ENCODE assay signal across 37 cellular contexts in genomic region chr1:14848203-14848602, GRCh38.
"Had no signal": no experiment of that assay in that cellular context is flagged by ENCODE, and none has a peak within 500 bp of the region (broad histone marks: within the 10 kb centered on the region; RNA-seq: fewer than 3 reads in every experiment).

No MANE protein-coding gene starts in this region.

- H3K36me3 Mint-ChIP-seq: activated CD8-positive, alpha-beta memory T cell treated with anti-CD3 and anti-CD28 coated beads, Interleukin-2, amount 10 ng/mL, durations not matched to agents 7 days and 5 days; activated naive CD4-positive, alpha-beta T cell treated with anti-CD3 and anti-CD28 coated beads, Interleukin-2, amount 50 U/mL, for 24 hours; activated naive CD8-positive, alpha-beta T cell treated with anti-CD3 and anti-CD28 coated beads for 36 hours had no signal

- H3K4me3 Mint-ChIP-seq: activated B cell treated with CpG ODN at 0.5 μM for 24 hours; activated CD8-positive, alpha-beta memory T cell treated with anti-CD3 and anti-CD28 coated beads, Interleukin-2, amount 10 ng/mL, durations not matched to agents 7 days and 5 days; activated CD8-positive, alpha-beta T cell treated with anti-CD3 and anti-CD28 coated beads, Interleukin-2, amount 10 ng/mL, durations not matched to agents 7 days and 5 days; activated naive CD4-positive, alpha-beta T cell treated with anti-CD3 and anti-CD28 coated beads for 36 hours; activated naive CD4-positive, alpha-beta T cell treated with anti-CD3 and anti-CD28 coated beads, Interleukin-2, amount 50 U/mL, for 24 hours; activated naive CD8-positive, alpha-beta T cell treated with anti-CD3 and anti-CD28 coated beads for 36 hours; activated naive CD8-positive, alpha-beta T cell treated with anti-CD3 and anti-CD28 coated beads, Interleukin-2, amount 50 U/mL, for 24 hours; activated T-helper 1 cell treated with anti-CD3 and anti-CD28 coated beads, Interleukin-12 subunit alpha, Interleukin-12 subunit beta, Interleukin-2, Interleukin-4 antibody, amounts not matched to agents 30 ng/mL and 10 ng/mL and 1 ng/mL, durations not matched to agents 14 hours and 24 hours and 36 hours; brain; central memory CD8-positive, alpha-beta T cell; effector memory CD8-positive, alpha-beta T cell; T-helper 17 cell; T-helper 2 cell treated with Interferon-gamma antibody and Interleukin-4, amounts not matched to agents 5 μg/mL and 100 μg/mL, for 36 hours had no signal

- H3K4me1 ChIP-seq: adrenal gland, ascending aorta, breast epithelium had no signal

- H3K9me3 ChIP-seq: adrenal gland, ascending aorta, breast epithelium, esophagus squamous epithelium had no signal

- H3K27me3 Mint-ChIP-seq: activated CD8-positive, alpha-beta memory T cell treated with anti-CD3 and anti-CD28 coated beads, Interleukin-2, amount 10 ng/mL, durations not matched to agents 7 days and 5 days; T-helper 17 cell had no signal

- H3K36me3 ChIP-seq: adrenal gland, ascending aorta, breast epithelium, cardiac muscle cell, esophagus squamous epithelium, WERI-Rb-1 had no signal

- H3K4me1 Mint-ChIP-seq: activated B cell treated with CpG ODN at 0.5 μM for 24 hours; activated CD8-positive, alpha-beta memory T cell treated with anti-CD3 and anti-CD28 coated beads, Interleukin-2, amount 10 ng/mL, durations not matched to agents 7 days and 5 days; activated naive CD4-positive, alpha-beta T cell treated with anti-CD3 and anti-CD28 coated beads, Interleukin-2, amount 50 U/mL, for 24 hours; activated naive CD8-positive, alpha-beta T cell treated with anti-CD3 and anti-CD28 coated beads for 36 hours; activated naive CD8-positive, alpha-beta T cell treated with anti-CD3 and anti-CD28 coated beads, Interleukin-2, amount 50 U/mL, for 24 hours; central memory CD8-positive, alpha-beta T cell had no signal

- ATAC-seq: activated CD4-positive, CD25-positive, alpha-beta regulatory T cell treated with anti-CD3 and anti-CD28 coated beads, Interleukin-2, amount 50 U/mL, for 24 hours; activated CD8-positive, alpha-beta memory T cell treated with anti-CD3 and anti-CD28 coated beads, Interleukin-2, amount 10 ng/mL, durations not matched to agents 7 days and 5 days; activated CD8-positive, alpha-beta T cell treated with anti-CD3 and anti-CD28 coated beads, Interleukin-2, amount 10 ng/mL, durations not matched to agents 7 days and 5 days; activated naive CD8-positive, alpha-beta T cell treated with anti-CD3 and anti-CD28 coated beads, Interleukin-2, amount 50 U/mL, for 24 hours; effector memory CD8-positive, alpha-beta T cell; T-helper 17 cell had no signal

- DNase-seq: activated B cell treated with CpG ODN at 0.5 μM for 24 hours; activated CD4-positive, alpha-beta T cell treated with anti-CD3 and anti-CD28 coated beads for 48 hours; activated CD4-positive, alpha-beta T cell treated with anti-CD3 and anti-CD28 coated beads, Interleukin-2, amount 50 U/mL, for 1 hour; activated CD4-positive, alpha-beta T cell treated with anti-CD3 and anti-CD28 coated beads, Interleukin-2, amount 50 U/mL, for 48 hours; activated CD8-positive, alpha-beta memory T cell treated with anti-CD3 and anti-CD28 coated beads, Interleukin-2, amount 10 ng/mL, durations not matched to agents 7 days and 5 days; activated CD8-positive, alpha-beta memory T cell treated with anti-CD3 and anti-CD28 coated beads, Interleukin-2, amount 50 U/mL, for 4 hours; activated CD8-positive, alpha-beta T cell treated with anti-CD3 and anti-CD28 coated beads, Interleukin-2, amount 10 ng/mL, durations not matched to agents 7 days and 5 days; activated effector memory CD4-positive, alpha-beta T cell treated with anti-CD3 and anti-CD28 coated beads, Interleukin-2, amount 50 U/mL, for 16 hours; activated naive CD4-positive, alpha-beta T cell treated with anti-CD3 and anti-CD28 coated beads for 36 hours; activated naive CD8-positive, alpha-beta T cell treated with anti-CD3 and anti-CD28 coated beads for 36 hours; activated naive CD8-positive, alpha-beta T cell treated with anti-CD3 and anti-CD28 coated beads, Interleukin-2, amount 50 U/mL, for 24 hours; activated T-cell treated with anti-CD3 and anti-CD28 coated beads, Interleukin-2, amount 50 U/mL, for 1 hour; activated T-cell treated with anti-CD3 and anti-CD28 coated beads, Interleukin-2, amount 50 U/mL, for 48 hours; adrenal gland; amygdala; cortex of kidney; dermis blood vessel endothelial cell; effector CD4-positive, alpha-beta T cell; effector memory CD8-positive, alpha-beta T cell; esophagus squamous epithelium; foreskin fibroblast; head of caudate nucleus; T-helper 1 cell; T-helper 17 cell; T1000; WERI-Rb-1 had no signal

- H3K27ac ChIP-seq: adrenal gland, ascending aorta, breast epithelium, cardiac muscle cell, epithelial cell of prostate, esophagus squamous epithelium, WERI-Rb-1 had no signal

- H3K4me3 ChIP-seq: adrenal gland, ascending aorta, breast epithelium, cardiac muscle cell, esophagus squamous epithelium had no signal

- H3K27me3 ChIP-seq: adrenal gland, ascending aorta, breast epithelium, cardiac muscle cell had no signal

- H3K27ac Mint-ChIP-seq: activated B cell treated with CpG ODN at 0.5 μM for 24 hours; activated CD8-positive, alpha-beta memory T cell treated with anti-CD3 and anti-CD28 coated beads, Interleukin-2, amount 10 ng/mL, durations not matched to agents 7 days and 5 days; activated CD8-positive, alpha-beta T cell treated with anti-CD3 and anti-CD28 coated beads, Interleukin-2, amount 10 ng/mL, durations not matched to agents 7 days and 5 days; activated naive CD4-positive, alpha-beta T cell treated with anti-CD3 and anti-CD28 coated beads for 36 hours; activated naive CD4-positive, alpha-beta T cell treated with anti-CD3 and anti-CD28 coated beads, Interleukin-2, amount 50 U/mL, for 24 hours; activated naive CD8-positive, alpha-beta T cell treated with anti-CD3 and anti-CD28 coated beads for 36 hours; activated naive CD8-positive, alpha-beta T cell treated with anti-CD3 and anti-CD28 coated beads, Interleukin-2, amount 50 U/mL, for 24 hours; activated T-helper 1 cell treated with anti-CD3 and anti-CD28 coated beads, Interleukin-12 subunit alpha, Interleukin-12 subunit beta, Interleukin-2, Interleukin-4 antibody, amounts not matched to agents 30 ng/mL and 10 ng/mL and 1 ng/mL, durations not matched to agents 14 hours and 24 hours and 36 hours; activated T-helper 2 cell treated with anti-CD3 and anti-CD28 coated beads, Interferon-gamma antibody, Interleukin-2, Interleukin-4, amounts not matched to agents 10 μg/mL and 5 μg/mL and 100 μg/mL, durations not matched to agents 14 hours and 24 hours and 36 hours; effector memory CD8-positive, alpha-beta T cell; T-helper 17 cell; T-helper 2 cell treated with Interferon-gamma antibody and Interleukin-4, amounts not matched to agents 5 μg/mL and 100 μg/mL, for 36 hours had no signal

- H3K9me3 Mint-ChIP-seq: activated B cell treated with CpG ODN at 0.5 μM for 24 hours; activated naive CD4-positive, alpha-beta T cell treated with anti-CD3 and anti-CD28 coated beads, Interleukin-2, amount 50 U/mL, for 24 hours; activated naive CD8-positive, alpha-beta T cell treated with anti-CD3 and anti-CD28 coated beads for 36 hours; central memory CD8-positive, alpha-beta T cell had no signal
